ENCODE assay signal across 18 cellular contexts in genomic region chr3:39410893-39411292, GRCh38. TPM values are rescaled to one million over a fixed set of nuclear protein-coding genes. Genes with fewer than 3 reads are reported as not detected.
DNase-seq lines count a peak whose midpoint lies in the region; ATAC-seq, FAIRE-seq and TF ChIP-seq lines count a peak whose summit lies in the region.
"Had no signal": no experiment of that assay in that cellular context is flagged by ENCODE, and none has a peak within 500 bp of the region (broad histone marks: within the 10 kb centered on the region; RNA-seq: fewer than 3 reads in every experiment).

No MANE protein-coding gene starts in this region.

- peaks cover 23 to 55% of the 10 kb centered on the region in 2 donors for H3K36me3 Mint-ChIP-seq in activated T-cell treated with anti-CD3 and anti-CD28 coated beads, Interleukin-2, amount 50 U/mL, for 72 hours (ENCODE audit: insufficient read depth in 2 of 2)
- H3K36me3 Mint-ChIP-seq in activated naive CD8-positive, alpha-beta T cell treated with anti-CD3 and anti-CD28 coated beads, Interleukin-2, amount 50 U/mL, for 24 hours (ENCODE audit: low read depth), result peaks cover 83% of the 10 kb centered on the region
- peaks cover 33% of the 10 kb centered on the region for H3K36me3 Mint-ChIP-seq in neural progenitor cell

- H3K27me3 ChIP-seq in HUES48 (ENCODE audit: control insufficient read depth, insufficient read depth, low read length), result no peaks in the 10 kb centered on the region
- no peaks in the 10 kb centered on the region for H3K27me3 ChIP-seq in neural progenitor cell
- H3K27me3 ChIP-seq: upper lobe of right lung had no signal

- peaks cover 45% of the 10 kb centered on the region for H3K4me1 Mint-ChIP-seq in activated T-cell treated with anti-CD3 and anti-CD28 coated beads, Interleukin-2, amount 50 U/mL, for 72 hours (ENCODE audit: low read depth)
- H3K4me1 Mint-ChIP-seq in activated naive CD8-positive, alpha-beta T cell treated with anti-CD3 and anti-CD28 coated beads, Interleukin-2, amount 50 U/mL, for 24 hours, result peaks cover 59% of the 10 kb centered on the region
- peaks cover 14% of the 10 kb centered on the region for H3K4me1 Mint-ChIP-seq in neural progenitor cell

- H3K9me3 ChIP-seq in HUES48 (ENCODE audit: control insufficient read depth, insufficient read depth, low read length) (no peaks in the 10 kb centered on the region), neural progenitor cell (ENCODE audit: low read depth) (no peaks in the 10 kb centered on the region)
- H3K9me3 ChIP-seq: upper lobe of right lung had no signal

- no peak overlapping the region for H3K9ac ChIP-seq in HUES48 (ENCODE audit: low read depth, low read length)
- no peak overlapping the region for H3K9ac ChIP-seq in neural progenitor cell

- H4K20me1 ChIP-seq in neural progenitor cell (ENCODE audit: low read depth), result peaks cover 57% of the 10 kb centered on the region

- peaks cover 12% of the 10 kb centered on the region; the same call in 1 of the 2 replicates for H3K4me1 ChIP-seq in HUES48 (ENCODE audit: control insufficient read depth, insufficient read depth, low read length)
- H3K4me1 ChIP-seq in neural progenitor cell, result peaks cover 15% of the 10 kb centered on the region

- no peaks in the 10 kb centered on the region for H3K27me3 Mint-ChIP-seq in activated T-cell treated with anti-CD3 and anti-CD28 coated beads, Interleukin-2, amount 50 U/mL, for 72 hours (ENCODE audit: low read depth)
- no peaks in the 10 kb centered on the region for H3K27me3 Mint-ChIP-seq in activated naive CD8-positive, alpha-beta T cell treated with anti-CD3 and anti-CD28 coated beads, Interleukin-2, amount 50 U/mL, for 24 hours
- peaks cover 14% of the 10 kb centered on the region for H3K27me3 Mint-ChIP-seq in neural progenitor cell (ENCODE audit: insufficient read depth, low read depth)

- no peak overlapping the region for H3K4me3 Mint-ChIP-seq in activated T-cell treated with anti-CD3 and anti-CD28 coated beads, Interleukin-2, amount 50 U/mL, for 72 hours
- peak overlapping the region; percentile 98 for H3K4me3 Mint-ChIP-seq in activated naive CD8-positive, alpha-beta T cell treated with anti-CD3 and anti-CD28 coated beads, Interleukin-2, amount 50 U/mL, for 24 hours
- no peak overlapping the region for H3K4me3 Mint-ChIP-seq in neural progenitor cell

- no peak overlapping the region for H3K4me2 ChIP-seq in neural progenitor cell

- H3F3A ChIP-seq in neural progenitor cell (ENCODE audit: low read depth), result peaks cover 81% of the 10 kb centered on the region

- no peaks in the 10 kb centered on the region for H3K9me3 Mint-ChIP-seq in activated T-cell treated with anti-CD3 and anti-CD28 coated beads, Interleukin-2, amount 50 U/mL, for 72 hours
- H3K9me3 Mint-ChIP-seq in activated naive CD8-positive, alpha-beta T cell treated with anti-CD3 and anti-CD28 coated beads, Interleukin-2, amount 50 U/mL, for 24 hours, result no peaks in the 10 kb centered on the region
- no peaks in the 10 kb centered on the region for H3K9me3 Mint-ChIP-seq in neural progenitor cell

- DNase-seq in activated T-cell treated with anti-CD3 and anti-CD28 coated beads, Interleukin-2, amount 50 U/mL, for 72 hours, result no peak
- no peak for DNase-seq in activated T-cell treated with anti-CD3 and anti-CD28 coated beads, Interleukin-2, amount 50 U/mL, for 48 hours
- DNase-seq in activated naive CD8-positive, alpha-beta T cell treated with anti-CD3 and anti-CD28 coated beads, Interleukin-2, amount 50 U/mL, for 24 hours, result no peak
- DNase-seq in neural progenitor cell (ENCODE audit: low spot score) (no peak), NCI-H2081 (lab: John Stamatoyannopoulos, UW) (no peak), RCC 7860 (ENCODE audit: low spot score) (no peak)
- DNase-seq: activated CD4-positive, alpha-beta T cell treated with anti-CD3 and anti-CD28 coated beads for 48 hours; cerebellar nuclear complex; mesenchymal stem cell; NCI-H1092 treated with DMSO at 0.1 percent for 48 hours; NCI-H526; PC-3; T1000; upper lobe of right lung had no signal

- TF ChIP-seq CTCF in neural progenitor cell (IDR thresholded peaks at IDR 0.05), result no peak

- no peak for FAIRE-seq in RCC 7860 (lab: Jason Lieb, UNC)
- FAIRE-seq: keratinocyte had no signal

- H3K79me2 ChIP-seq in neural progenitor cell (ENCODE audit: low read depth), result peaks cover 40% of the 10 kb centered on the region

- peaks cover 73% of the 10 kb centered on the region for H3K36me3 ChIP-seq in HUES48 (ENCODE audit: control insufficient read depth, insufficient read depth, low read length)
- H3K36me3 ChIP-seq in neural progenitor cell, result peaks cover 22% of the 10 kb centered on the region

- H3K4me3 ChIP-seq in HUES48 (ENCODE audit: low read depth, low read length) (no peak overlapping the region), neural progenitor cell (no peak overlapping the region)
- H3K4me3 ChIP-seq: upper lobe of right lung had no signal

- ATAC-seq in activated T-cell treated with anti-CD3 and anti-CD28 coated beads, Interleukin-2, amount 50 U/mL, for 72 hours (replicated peaks in 1 of 2), result no peak
- no peak for ATAC-seq in activated naive CD8-positive, alpha-beta T cell treated with anti-CD3 and anti-CD28 coated beads, Interleukin-2, amount 50 U/mL, for 24 hours
- no peak for ATAC-seq in GM19328 (IDR thresholded peaks at IDR 0.05; ENCODE audit: unreplicated experiment)
- ATAC-seq: PC-3, upper lobe of right lung had no signal

- H3K27ac Mint-ChIP-seq in activated T-cell treated with anti-CD3 and anti-CD28 coated beads, Interleukin-2, amount 50 U/mL, for 72 hours, result peak overlapping the region; percentile 74
- peak overlapping the region; percentile 97 for H3K27ac Mint-ChIP-seq in activated naive CD8-positive, alpha-beta T cell treated with anti-CD3 and anti-CD28 coated beads, Interleukin-2, amount 50 U/mL, for 24 hours
- H3K27ac Mint-ChIP-seq in neural progenitor cell, result no peak overlapping the region

- H3K27ac ChIP-seq in HUES48 (ENCODE audit: low read depth, low read length) (peak overlapping the region; percentile 38), neural progenitor cell (peak overlapping the region; percentile 59)
- H3K27ac ChIP-seq: upper lobe of right lung had no signal

- H2AFZ ChIP-seq in neural progenitor cell (replicated peaks), result no peak overlapping the region

RNA-seq across cellular contexts. Expression of gene RPSA, which starts 4.4 kb away (rescaled TPM):
- total RNA-seq in activated T-cell treated with anti-CD3 and anti-CD28 coated beads, Interleukin-2, amount 50 U/mL, for 72 hours, result 1,000 to 10,000 TPM; 2,329 to 2,816 TPM
- 2,504 and 2,714 TPM in 2 replicates for total RNA-seq in neural progenitor cell (ENCODE audit: low replicate concordance)

RNA-seq across cellular contexts. Expression of gene SLC25A38, which starts 27.7 kb away (rescaled TPM):
- total RNA-seq in activated T-cell treated with anti-CD3 and anti-CD28 coated beads, Interleukin-2, amount 50 U/mL, for 72 hours, result 10 to 100 TPM; 37.5 to 39.7 TPM
- 19.3 and 26.6 TPM in 2 replicates for total RNA-seq in neural progenitor cell (ENCODE audit: low replicate concordance)

RNA-seq across cellular contexts. Expression of gene MOBP, which starts 56.6 kb away (rescaled TPM):
- under 1 TPM in 1 of 2 donors, not detected in 1; 0.34 TPM for total RNA-seq in activated T-cell treated with anti-CD3 and anti-CD28 coated beads, Interleukin-2, amount 50 U/mL, for 72 hours
- not detected in 2 replicates for total RNA-seq in neural progenitor cell (ENCODE audit: low replicate concordance)
- total RNA-seq: PC-3, SK-MEL-5, upper lobe of right lung had no signal
